In the genomic region with DNA sequence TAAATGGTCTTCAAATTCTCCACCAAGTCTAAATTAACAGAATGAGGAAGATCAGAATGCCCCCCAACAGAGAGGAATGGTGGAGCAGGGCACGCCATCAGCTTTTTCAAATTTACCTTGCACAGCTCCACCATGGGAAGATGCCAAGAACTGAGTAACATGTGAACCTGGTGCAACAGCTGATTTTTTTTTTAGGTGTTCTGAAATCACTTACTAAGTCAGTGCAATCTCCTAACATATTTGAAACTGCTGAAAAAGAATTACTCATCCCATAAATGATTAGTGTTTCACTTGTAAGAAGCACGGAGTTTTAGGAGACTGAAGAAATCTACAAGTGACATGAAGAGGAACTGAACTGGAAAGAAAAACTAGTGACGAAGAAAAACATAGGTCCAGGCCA, we compare ENCODE assay signal across 13 cellular contexts. TPM values are rescaled to one million over a fixed set of nuclear protein-coding genes. Genes with fewer than 3 reads are reported as not detected.
DNase-seq lines count a peak whose midpoint lies in the region; ATAC-seq and TF ChIP-seq lines count a peak whose summit lies in the region.
"Had no signal": no experiment of that assay in that cellular context is flagged by ENCODE, and none has a peak within 500 bp of the region (broad histone marks: within the 10 kb centered on the region; RNA-seq: fewer than 3 reads in every experiment).

No MANE protein-coding gene starts in this region.

- no peak overlapping the region for H3K4me3 ChIP-seq in CD8-positive, alpha-beta memory T cell (ENCODE audit: low read length)
- peak overlapping the region; percentile 98 for H3K4me3 ChIP-seq in Loucy (ENCODE audit: low read length, poor library complexity, severe bottlenecking)
- H3K4me3 ChIP-seq in choroid plexus epithelial cell (ENCODE audit: low read depth, low read length) = no peak overlapping the region

- CTCF ChIA-PET in CD8-positive, alpha-beta memory T cell (lab: Charles Lee) = no interaction called here

- H3K27ac ChIP-seq in CD8-positive, alpha-beta memory T cell (ENCODE audit: low read depth, low read length) = no peak overlapping the region
- H3K27ac ChIP-seq: parathyroid adenoma had no signal

- H4K20me1 ChIP-seq in Loucy (ENCODE audit: insufficient read depth, low read length, poor library complexity, severe bottlenecking) = peaks cover 87% of the 10 kb centered on the region

- peak overlapping the region; percentile 87 for H3K4me2 ChIP-seq in Loucy (ENCODE audit: low read depth, low read length, poor library complexity, severe bottlenecking)

- no peaks in the 10 kb centered on the region for H3F3A ChIP-seq in Loucy (ENCODE audit: low read depth)

- peak overlapping the region; percentile 2 to 55 (median 41) for H3K4me3 Mint-ChIP-seq in CD8-positive, alpha-beta memory T cell
- H3K4me3 Mint-ChIP-seq in nephron progenitor cell = no peak overlapping the region
- H3K4me3 Mint-ChIP-seq: activated naive CD8-positive, alpha-beta T cell treated with anti-CD3 and anti-CD28 coated beads, Interleukin-2, amount 10 ng/mL, durations not matched to agents 7 days and 5 days; T-helper 1 cell treated with Interleukin-12 subunit alpha and Interleukin-12 subunit beta and Interleukin-4 antibody, amounts not matched to agents 30 μg/mL and 1 μg/mL, for 36 hours had no signal

- no peaks in the 10 kb centered on the region for H3K9me3 ChIP-seq in CD8-positive, alpha-beta memory T cell (ENCODE audit: low read length)
- no peaks in the 10 kb centered on the region for H3K9me3 ChIP-seq in Loucy (ENCODE audit: insufficient read depth, low read depth, low read length)

- peaks cover 0 to 35% (median 0%) of the 10 kb centered on the region in 3 donors for H3K36me3 Mint-ChIP-seq in CD8-positive, alpha-beta memory T cell
- peaks cover 28% of the 10 kb centered on the region for H3K36me3 Mint-ChIP-seq in nephron progenitor cell (ENCODE audit: low read depth)

- ATAC-seq in GM21528 (IDR thresholded peaks at IDR 0.05; ENCODE audit: low FRiP score, unreplicated experiment) (no peak), GM21786 (IDR thresholded peaks at IDR 0.05; ENCODE audit: unreplicated experiment) (no peak)

- H3K9me2 ChIP-seq in Loucy (replicated peaks; ENCODE audit: low read depth, low read length) = no peaks in the 10 kb centered on the region

- H2AFZ ChIP-seq in Loucy (ENCODE audit: low read length) = no peak overlapping the region
- H2AFZ ChIP-seq: parathyroid adenoma had no signal

- no peaks in the 10 kb centered on the region for H3K36me3 ChIP-seq in CD8-positive, alpha-beta memory T cell (ENCODE audit: insufficient read depth, low read length)
- no peaks in the 10 kb centered on the region for H3K36me3 ChIP-seq in Loucy (ENCODE audit: insufficient read depth, low read length)

- H3K27ac Mint-ChIP-seq in CD8-positive, alpha-beta memory T cell = peak overlapping the region; percentile 10 to 81 (median 60)
- H3K27ac Mint-ChIP-seq in nephron progenitor cell = peak overlapping the region; percentile 94
- H3K27ac Mint-ChIP-seq: activated naive CD8-positive, alpha-beta T cell treated with anti-CD3 and anti-CD28 coated beads, Interleukin-2, amount 10 ng/mL, durations not matched to agents 7 days and 5 days; T-helper 1 cell treated with Interleukin-12 subunit alpha and Interleukin-12 subunit beta and Interleukin-4 antibody, amounts not matched to agents 30 μg/mL and 1 μg/mL, for 36 hours had no signal

- no peaks in the 10 kb centered on the region for H3K27me3 Mint-ChIP-seq in CD8-positive, alpha-beta memory T cell
- no peaks in the 10 kb centered on the region for H3K27me3 Mint-ChIP-seq in nephron progenitor cell (ENCODE audit: low read depth, poor library complexity)
- H3K27me3 Mint-ChIP-seq: activated naive CD8-positive, alpha-beta T cell treated with anti-CD3 and anti-CD28 coated beads, Interleukin-2, amount 10 ng/mL, durations not matched to agents 7 days and 5 days had no signal

- H3K4me1 ChIP-seq in CD8-positive, alpha-beta memory T cell (ENCODE audit: insufficient read depth, low read length) = peaks cover 78% of the 10 kb centered on the region
- H3K4me1 ChIP-seq in Loucy (ENCODE audit: insufficient read depth, low read length, poor library complexity, severe bottlenecking) = peaks cover 69% of the 10 kb centered on the region

- no peak for DNase-seq in CD8-positive, alpha-beta memory T cell
- peak; percentile 71 for DNase-seq in choroid plexus epithelial cell (ENCODE audit: low read depth)
- DNase-seq in nephron progenitor cell = no peak
- no peak for DNase-seq in nucleus accumbens (lab: John Stamatoyannopoulos, UW)
- DNase-seq in NCI-H1417 treated with DMSO at 0.1 percent for 48 hours (lab: John Stamatoyannopoulos, UW) = no peak
- DNase-seq: activated naive CD8-positive, alpha-beta T cell treated with anti-CD3 and anti-CD28 coated beads, Interleukin-2, amount 10 ng/mL, durations not matched to agents 7 days and 5 days; glutamatergic neuron; NCI-H2081 had no signal

- no peaks in the 10 kb centered on the region for H3K27me3 ChIP-seq in CD8-positive, alpha-beta memory T cell (ENCODE audit: insufficient read depth, low read length, poor library complexity, severe bottlenecking)
- no peaks in the 10 kb centered on the region for H3K27me3 ChIP-seq in Loucy (ENCODE audit: insufficient read depth, low read length, poor library complexity, severe bottlenecking)

- no peaks in the 10 kb centered on the region for H3K9me3 Mint-ChIP-seq in CD8-positive, alpha-beta memory T cell
- no peaks in the 10 kb centered on the region for H3K9me3 Mint-ChIP-seq in nephron progenitor cell
- H3K9me3 Mint-ChIP-seq: activated naive CD8-positive, alpha-beta T cell treated with anti-CD3 and anti-CD28 coated beads, Interleukin-2, amount 10 ng/mL, durations not matched to agents 7 days and 5 days; T-helper 1 cell treated with Interleukin-12 subunit alpha and Interleukin-12 subunit beta and Interleukin-4 antibody, amounts not matched to agents 30 μg/mL and 1 μg/mL, for 36 hours had no signal

- peaks cover 84 to 88% (median 86%) of the 10 kb centered on the region in 3 donors for H3K4me1 Mint-ChIP-seq in CD8-positive, alpha-beta memory T cell
- H3K4me1 Mint-ChIP-seq in nephron progenitor cell = peaks cover 58% of the 10 kb centered on the region

- peaks cover 100% of the 10 kb centered on the region for H3K79me2 ChIP-seq in Loucy (ENCODE audit: insufficient read depth, low read length)

- no peak for TF ChIP-seq CTCF in Loucy (conservative IDR thresholded peaks at IDR 0.05; ENCODE audit: low read length)
- TF ChIP-seq CTCF in choroid plexus epithelial cell (conservative IDR thresholded peaks at IDR 0.05; ENCODE audit: low read depth, low read length) = no peak
- TF ChIP-seq CTCF in nephron progenitor cell (IDR thresholded peaks at IDR 0.05) = no peak

- POLR2A ChIA-PET in CD8-positive, alpha-beta memory T cell (lab: Charles Lee) = no interaction called here

- H3K9ac ChIP-seq in Loucy (ENCODE audit: low read depth, low read length, poor library complexity, severe bottlenecking) = peak overlapping the region; percentile 7
- H3K9ac ChIP-seq: parathyroid adenoma had no signal

RNA-seq across cellular contexts. Expression of a gene that starts 5.1 kb away (rescaled TPM):
- total RNA-seq in CD8-positive, alpha-beta memory T cell = 10 to 100 TPM; 34.4 to 35.2 TPM
- 24.4 TPM for polyA plus RNA-seq in CD8-positive, alpha-beta memory T cell

RNA-seq across cellular contexts. Expression of a gene that starts 52.4 kb away (rescaled TPM):
- not detected for total RNA-seq in CD8-positive, alpha-beta memory T cell
- not detected for polyA plus RNA-seq in CD8-positive, alpha-beta memory T cell
- total RNA-seq: activated naive CD8-positive, alpha-beta T cell treated with anti-CD3 and anti-CD28 coated beads, Interleukin-2, amount 10 ng/mL, durations not matched to agents 7 days and 5 days had no signal
